In genomic region chr19:45817010-45817724, GRCh38 we compare ENCODE assay signal across 1 cellular context.
TF ChIP-seq lines count a peak whose summit lies in the region.

No MANE protein-coding gene starts in this region.

TF ChIP-seq in endothelial cell of umbilical vein, 7 proteins besides CTCF, POLR2A, EP300 and RAD21:
- TF ChIP-seq GATA2 (IDR thresholded peaks at IDR 0.05; ENCODE audit: insufficient read depth, insufficient read length, low read depth, low read length) (no peak), MAX (IDR thresholded peaks at IDR 0.05; ENCODE audit: insufficient read depth, insufficient read length) (peak; percentile 73)
TF ChIP-seq in endothelial cell of umbilical vein: peak in this region for 1.
